ENCODE assay signal across 7 cellular contexts in the genomic region with DNA sequence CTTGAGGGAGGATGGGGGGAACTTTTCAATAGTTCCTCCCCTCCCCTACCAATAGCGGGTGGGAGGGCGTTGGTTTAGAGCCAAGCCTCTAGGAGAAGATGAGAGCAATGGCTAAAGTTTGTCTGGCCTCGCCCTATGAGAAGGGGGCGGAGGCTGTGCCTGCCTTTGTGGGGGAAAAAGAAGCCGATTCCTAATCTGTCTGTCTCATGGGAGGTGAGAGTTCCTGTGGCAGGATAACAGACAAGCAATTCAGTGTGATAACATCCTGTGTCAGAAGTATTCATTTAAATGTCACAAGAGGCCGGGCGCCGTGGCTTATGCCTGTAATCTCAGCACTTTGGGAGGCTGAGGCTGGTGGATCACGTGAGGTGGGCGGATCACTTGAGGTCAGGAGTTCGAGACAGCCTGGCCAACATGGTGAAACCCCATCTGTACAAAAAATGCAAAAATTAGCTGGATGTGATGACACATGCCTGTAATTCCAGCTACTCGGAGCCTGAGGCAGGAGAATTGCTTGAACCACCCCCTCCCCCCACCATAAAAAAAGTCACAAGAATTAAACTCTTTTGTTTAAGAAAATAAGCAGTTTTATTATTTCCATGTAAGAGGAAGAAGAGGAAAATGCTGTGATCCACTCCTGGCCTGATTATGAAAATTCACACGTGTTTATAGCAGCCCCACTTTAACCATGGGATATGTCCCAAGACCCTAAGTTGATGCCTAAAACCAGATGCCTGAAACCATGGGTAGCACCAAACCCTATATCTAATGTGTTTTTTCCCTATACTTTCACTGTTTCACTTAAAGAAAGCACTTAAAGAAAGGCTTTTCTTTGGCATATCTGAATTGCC. TPM values are rescaled to one million over a fixed set of nuclear protein-coding genes. Genes with fewer than 3 reads are reported as not detected.
DNase-seq lines count a peak whose midpoint lies in the region; ATAC-seq and TF ChIP-seq lines count a peak whose summit lies in the region.

No MANE protein-coding gene starts in this region.

- peaks cover 7% of the 10 kb centered on the region for H3K36me3 Mint-ChIP-seq in memory B cell

- H3K9me3 ChIP-seq in HUES48 (ENCODE audit: control insufficient read depth, insufficient read depth, low read length) (no peaks in the 10 kb centered on the region), colonic mucosa (no peaks in the 10 kb centered on the region)

- H3K4me1 Mint-ChIP-seq in memory B cell: peaks cover 20% of the 10 kb centered on the region

- no peak for TF ChIP-seq CTCF in colonic mucosa (IDR thresholded peaks at IDR 0.05)

- H3K27me3 Mint-ChIP-seq in memory B cell: peaks cover 1% of the 10 kb centered on the region

- H3K9me3 Mint-ChIP-seq in memory B cell: no peaks in the 10 kb centered on the region

- H3K4me3 Mint-ChIP-seq in memory B cell: peak overlapping the region; percentile 88

- peaks cover 5% of the 10 kb centered on the region for H3K27me3 ChIP-seq in HUES48 (ENCODE audit: control insufficient read depth, insufficient read depth, low read length)
- H3K27me3 ChIP-seq in colonic mucosa: no peaks in the 10 kb centered on the region

- peaks cover 14% of the 10 kb centered on the region for H3K4me1 ChIP-seq in HUES48 (ENCODE audit: control insufficient read depth, insufficient read depth, low read length)
- H3K4me1 ChIP-seq in colonic mucosa: no peaks in the 10 kb centered on the region

- no peak overlapping the region for H3K27ac ChIP-seq in HUES48 (ENCODE audit: low read depth, low read length)
- peak overlapping the region; percentile 92 for H3K27ac ChIP-seq in colonic mucosa

- no peaks in the 10 kb centered on the region for H3K36me3 ChIP-seq in HUES48 (ENCODE audit: control insufficient read depth, insufficient read depth, low read length)
- H3K36me3 ChIP-seq in colonic mucosa: no peaks in the 10 kb centered on the region

- DNase-seq in activated CD4-positive, CD25-positive, alpha-beta regulatory T cell treated with anti-CD3 and anti-CD28 coated beads, Interleukin-2, amount 50 U/mL, for 72 hours: peak; percentile 85
- DNase-seq in colonic mucosa: peak; percentile 58
- DNase-seq in memory B cell (ENCODE audit: low spot score in 2 of 2): peak; percentile 43 to 65
- DNase-seq in stimulated activated CD8-positive, alpha-beta memory T cell treated with anti-CD3 and anti-CD28 coated beads, Interleukin-15, amount 100 ng/mL, for 24 hours (ENCODE audit: low read depth): peak; percentile 48
- DNase-seq in NCI-H146 (lab: John Stamatoyannopoulos, UW): no peak

- H3K9ac ChIP-seq in HUES48 (ENCODE audit: low read depth, low read length): no peak overlapping the region
- peak overlapping the region in 1 of 2 donors; percentile 80 for H3K9ac ChIP-seq in colonic mucosa (ENCODE audit: low read depth in 2 of 2, low read length in 2 of 2)

- ATAC-seq in GM19025 (IDR thresholded peaks at IDR 0.05; ENCODE audit: low read depth, unreplicated experiment) (peak; percentile 49), memory B cell (ENCODE audit: low read depth) (peak; percentile 75)

- H3K27ac Mint-ChIP-seq in memory B cell: peak overlapping the region; percentile 82

- H3K4me3 ChIP-seq in HUES48 (ENCODE audit: low read depth, low read length) (peak overlapping the region; percentile 79; the same call in 1 of the 2 replicates), colonic mucosa (peak overlapping the region; percentile 48)

- intact Hi-C loops in colonic mucosa (cut with DNase I): no loop called here

RNA-seq across cellular contexts. Expression of a gene that starts 1.7 kb away (rescaled TPM):
- total RNA-seq in colonic mucosa: 1 to 10 TPM; 3.0 to 8.5 TPM

RNA-seq across cellular contexts. Expression of a gene that starts 50.4 kb away (rescaled TPM):
- total RNA-seq in colonic mucosa: not detected
